In the genomic region with DNA sequence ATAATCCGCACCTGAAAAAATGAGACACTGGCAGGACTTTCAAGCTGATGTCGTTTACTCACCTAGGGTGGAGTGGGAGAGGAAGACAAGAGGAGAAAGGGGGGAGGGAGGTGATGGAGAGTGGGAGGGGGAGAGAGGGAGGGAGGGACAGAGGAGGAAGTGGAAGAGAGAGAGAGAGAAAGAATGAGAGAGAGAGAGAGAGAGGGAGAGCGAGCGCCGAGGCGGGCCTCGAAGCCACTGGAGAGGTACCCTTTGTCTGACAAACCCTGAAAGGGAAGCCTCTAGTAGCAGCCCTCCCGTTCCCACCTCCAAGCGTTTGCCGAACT, we compare ENCODE assay signal across 9 cellular contexts. TPM values are rescaled to one million over a fixed set of nuclear protein-coding genes. Genes with fewer than 3 reads are reported as not detected.
DNase-seq lines count a peak whose midpoint lies in the region; ATAC-seq and TF ChIP-seq lines count a peak whose summit lies in the region.
"Had no signal": no experiment of that assay in that cellular context is flagged by ENCODE, and none has a peak within 500 bp of the region (broad histone marks: within the 10 kb centered on the region; RNA-seq: fewer than 3 reads in every experiment).

No MANE protein-coding gene starts in this region.

- H3K27me3 Mint-ChIP-seq in activated naive CD4-positive, alpha-beta T cell treated with anti-CD3 and anti-CD28 coated beads, Interleukin-2, amount 10 ng/mL, durations not matched to agents 7 days and 5 days: peaks cover 50% of the 10 kb centered on the region
- H3K27me3 Mint-ChIP-seq in nephron (ENCODE audit: low read depth): peaks cover 36% of the 10 kb centered on the region

- H3K4me1 ChIP-seq in ectodermal cell (ENCODE audit: control insufficient read depth, insufficient read depth, low read length): peaks cover 4% of the 10 kb centered on the region
- peaks cover 1% of the 10 kb centered on the region for H3K4me1 ChIP-seq in urinary bladder (ENCODE audit: insufficient read depth)

- WGBS in ectodermal cell, 2 experiments: 5% methylated on average over 10 of the region's 10 CpGs
- 5% methylated on average over 10 of the region's 10 CpGs for WGBS in urinary bladder

- H3K36me3 ChIP-seq in ectodermal cell (ENCODE audit: control insufficient read depth, insufficient read depth, low read length) (no peaks in the 10 kb centered on the region), urinary bladder (ENCODE audit: insufficient read depth) (no peaks in the 10 kb centered on the region)

- peak overlapping the region; percentile 4 for H3K4me3 Mint-ChIP-seq in activated naive CD4-positive, alpha-beta T cell treated with anti-CD3 and anti-CD28 coated beads, Interleukin-2, amount 10 ng/mL, durations not matched to agents 7 days and 5 days
- H3K4me3 Mint-ChIP-seq in nephron: peak overlapping the region; percentile 78 to 95 (median 92)
- H3K4me3 Mint-ChIP-seq: activated naive CD8-positive, alpha-beta T cell had no signal

- H3K27ac ChIP-seq in ectodermal cell (ENCODE audit: insufficient read depth, low read depth, low read length, poor library complexity, severe bottlenecking) (peak overlapping the region; percentile 36), urinary bladder (ENCODE audit: low read depth) (no peak overlapping the region)

- H3K4me3 ChIP-seq in ectodermal cell (ENCODE audit: insufficient read depth, low read depth, low read length) (peak overlapping the region; percentile 82), urinary bladder (ENCODE audit: low read depth, low read length) (peak overlapping the region; percentile 65)

- peaks cover 5% of the 10 kb centered on the region for H3K4me1 Mint-ChIP-seq in activated naive CD4-positive, alpha-beta T cell treated with anti-CD3 and anti-CD28 coated beads, Interleukin-2, amount 10 ng/mL, durations not matched to agents 7 days and 5 days
- peaks cover 15% of the 10 kb centered on the region for H3K4me1 Mint-ChIP-seq in nephron

- no peak for TF ChIP-seq CTCF in nephron (IDR thresholded peaks at IDR 0.05; ENCODE audit: unreplicated experiment in 3 of 3)

- H3K9me3 Mint-ChIP-seq in activated naive CD4-positive, alpha-beta T cell treated with anti-CD3 and anti-CD28 coated beads, Interleukin-2, amount 10 ng/mL, durations not matched to agents 7 days and 5 days: no peaks in the 10 kb centered on the region
- no peaks in the 10 kb centered on the region for H3K9me3 Mint-ChIP-seq in nephron

- no peak overlapping the region for H3K27ac Mint-ChIP-seq in activated naive CD4-positive, alpha-beta T cell treated with anti-CD3 and anti-CD28 coated beads, Interleukin-2, amount 10 ng/mL, durations not matched to agents 7 days and 5 days
- peak overlapping the region; percentile 36 to 94 (median 74) for H3K27ac Mint-ChIP-seq in nephron
- H3K27ac Mint-ChIP-seq: activated naive CD8-positive, alpha-beta T cell had no signal

- CTCF ChIA-PET in activated naive CD4-positive, alpha-beta T cell treated with anti-CD3 and anti-CD28 coated beads, Interleukin-2, amount 10 ng/mL, durations not matched to agents 7 days and 5 days (lab: Charles Lee): no interaction called here

- H3K27me3 ChIP-seq in ectodermal cell (ENCODE audit: control insufficient read depth, insufficient read depth, low read length, poor library complexity, severe bottlenecking): peaks cover 44% of the 10 kb centered on the region

- ATAC-seq in HG03135 (IDR thresholded peaks at IDR 0.05; ENCODE audit: unreplicated experiment): no peak
- ATAC-seq in GM19351 (IDR thresholded peaks at IDR 0.05; ENCODE audit: unreplicated experiment): no peak
- ATAC-seq in HG02884 (IDR thresholded peaks at IDR 0.05; ENCODE audit: unreplicated experiment): no peak

- no peaks in the 10 kb centered on the region for H3K9me3 ChIP-seq in ectodermal cell (ENCODE audit: control insufficient read depth, low read length)

- no peak for DNase-seq in activated naive CD4-positive, alpha-beta T cell treated with anti-CD3 and anti-CD28 coated beads, Interleukin-2, amount 10 ng/mL, durations not matched to agents 7 days and 5 days
- DNase-seq in activated naive CD4-positive, alpha-beta T cell (lab: John Stamatoyannopoulos, UW): no peak

- peaks cover 5% of the 10 kb centered on the region for H3K36me3 Mint-ChIP-seq in activated naive CD4-positive, alpha-beta T cell treated with anti-CD3 and anti-CD28 coated beads, Interleukin-2, amount 10 ng/mL, durations not matched to agents 7 days and 5 days
- no peaks in the 10 kb centered on the region for H3K36me3 Mint-ChIP-seq in nephron (ENCODE audit: low read depth)
- H3K36me3 Mint-ChIP-seq: activated naive CD8-positive, alpha-beta T cell had no signal

RNA-seq across cellular contexts. Expression of a gene that starts 0.3 kb away (rescaled TPM):
- 25.5 TPM for polyA plus RNA-seq in ectodermal cell (2013, experiment 1 of 4)
- polyA plus RNA-seq in ectodermal cell (2013, experiment 2 of 4): 31.5 TPM
- 21.0 TPM for polyA plus RNA-seq in ectodermal cell (2013, experiment 3 of 4)
- 23.8 TPM for polyA plus RNA-seq in ectodermal cell (2013, experiment 4 of 4)
- 70.1 TPM for total RNA-seq in urinary bladder
- polyA plus RNA-seq in urinary bladder: 3.1 TPM
